9 cellular contexts compared by ENCODE assay signal in genomic region chr15:48336940-48337339, GRCh38. TPM values are rescaled to one million over a fixed set of nuclear protein-coding genes. Genes with fewer than 3 reads are reported as not detected.
DNase-seq lines count a peak whose midpoint lies in the region; ATAC-seq and TF ChIP-seq lines count a peak whose summit lies in the region.
"Had no signal": no experiment of that assay in that cellular context is flagged by ENCODE, and none has a peak within 500 bp of the region (broad histone marks: within the 10 kb centered on the region; RNA-seq: fewer than 3 reads in every experiment).

No MANE protein-coding gene starts in this region.

- peaks cover 54% of the 10 kb centered on the region for H3K4me1 Mint-ChIP-seq in activated naive CD4-positive, alpha-beta T cell treated with anti-CD3 and anti-CD28 coated beads for 36 hours (ENCODE audit: low read depth)
- H3K4me1 Mint-ChIP-seq in chondrocyte (ENCODE audit: low read depth) = peaks cover 23% of the 10 kb centered on the region
- peaks cover 30% of the 10 kb centered on the region for H3K4me1 Mint-ChIP-seq in stimulated activated effector memory CD8-positive, alpha-beta T cell treated with anti-CD3 and anti-CD28 coated beads, Interleukin-12 subunit alpha, Interleukin-12 subunit beta, amount 100 ng/mL, for 72 hours

- TF ChIP-seq EP300 in esophagus muscularis mucosa (IDR thresholded peaks at IDR 0.05) = no peak

- no peaks in the 10 kb centered on the region for H3K9me3 ChIP-seq in esophagus muscularis mucosa

- no peak overlapping the region for H3K27ac ChIP-seq in esophagus muscularis mucosa (replicated peaks in 1 of 4)

- H3K36me3 Mint-ChIP-seq in activated naive CD4-positive, alpha-beta T cell treated with anti-CD3 and anti-CD28 coated beads for 36 hours (ENCODE audit: low read depth) = peaks cover 66% of the 10 kb centered on the region
- H3K36me3 Mint-ChIP-seq in chondrocyte (ENCODE audit: low read depth) = peaks cover 11% of the 10 kb centered on the region
- peaks cover 98% of the 10 kb centered on the region for H3K36me3 Mint-ChIP-seq in stimulated activated effector memory CD8-positive, alpha-beta T cell treated with anti-CD3 and anti-CD28 coated beads, Interleukin-12 subunit alpha, Interleukin-12 subunit beta, amount 100 ng/mL, for 72 hours

- peak; percentile 38 for ATAC-seq in stimulated activated effector memory CD8-positive, alpha-beta T cell treated with anti-CD3 and anti-CD28 coated beads, Interleukin-12 subunit alpha, Interleukin-12 subunit beta, amount 100 ng/mL, for 72 hours
- no peak for ATAC-seq in HG03280 (IDR thresholded peaks at IDR 0.05; ENCODE audit: unreplicated experiment)

- no peak overlapping the region for H3K4me3 Mint-ChIP-seq in activated naive CD4-positive, alpha-beta T cell treated with anti-CD3 and anti-CD28 coated beads for 36 hours
- H3K4me3 Mint-ChIP-seq in chondrocyte (ENCODE audit: unreplicated experiment) = no peak overlapping the region
- H3K4me3 Mint-ChIP-seq in stimulated activated effector memory CD8-positive, alpha-beta T cell treated with anti-CD3 and anti-CD28 coated beads, Interleukin-12 subunit alpha, Interleukin-12 subunit beta, amount 100 ng/mL, for 72 hours = no peak overlapping the region

- no peaks in the 10 kb centered on the region for H3K27me3 ChIP-seq in esophagus muscularis mucosa

- TF ChIP-seq CTCF in LNCaP clone FGC (IDR thresholded peaks at IDR 0.05; ENCODE audit: control insufficient read depth, extremely low read depth, insufficient read depth) = peak; percentile 32; the same call in 1 of the 2 replicates
- TF ChIP-seq CTCF in chondrocyte (IDR thresholded peaks at IDR 0.05) = peak; percentile 69
- no peak for TF ChIP-seq CTCF in esophagus muscularis mucosa (IDR thresholded peaks at IDR 0.05)

- no peak for TF ChIP-seq POLR2A in esophagus muscularis mucosa (IDR thresholded peaks at IDR 0.05; ENCODE audit: low read depth)

- peaks cover 27 to 80% (median 47%) of the 10 kb centered on the region in 4 donors for H3K36me3 ChIP-seq in esophagus muscularis mucosa

- CTCF ChIA-PET in activated naive CD4-positive, alpha-beta T cell treated with anti-CD3 and anti-CD28 coated beads for 36 hours (lab: Charles Lee) = interaction anchor here (1.4 to 5.3 kb wide), 2 partner anchors 15 to 51 kb away, joined by 3 to 21 read pairs; no protein-coding TSS in a partner anchor

- peak; percentile 21 for DNase-seq in activated naive CD4-positive, alpha-beta T cell treated with anti-CD3 and anti-CD28 coated beads for 36 hours
- no peak for DNase-seq in activated naive CD4-positive, alpha-beta T cell treated with Interleukin-2 at 50 U/mL for 16 hours
- no peak for DNase-seq in LNCaP clone FGC (ENCODE audit: low read depth)
- no peak for DNase-seq in chondrocyte (ENCODE audit: low spot score)
- no peak for DNase-seq in stimulated activated effector memory CD8-positive, alpha-beta T cell treated with anti-CD3 and anti-CD28 coated beads, Interleukin-12 subunit alpha, Interleukin-12 subunit beta, amount 100 ng/mL, for 72 hours (ENCODE audit: low spot score in 2 of 2)
- no peak for DNase-seq in esophagus muscularis mucosa (ENCODE audit: extremely low spot score)
- no peak for DNase-seq in dedifferentiated amniotic fluid mesenchymal stem cell (ENCODE audit: extremely low spot score)
- DNase-seq: caudate nucleus had no signal

- no peaks in the 10 kb centered on the region for H3K27me3 Mint-ChIP-seq in activated naive CD4-positive, alpha-beta T cell treated with anti-CD3 and anti-CD28 coated beads for 36 hours (ENCODE audit: low read depth)
- no peaks in the 10 kb centered on the region for H3K27me3 Mint-ChIP-seq in chondrocyte (ENCODE audit: low read depth)

- peaks cover 10 to 13% (median 11%) of the 10 kb centered on the region in 4 donors for H3K4me1 ChIP-seq in esophagus muscularis mucosa

- 81% methylated on average over 2 of the region's 2 CpGs for WGBS in esophagus muscularis mucosa

- intact Hi-C loops in activated naive CD4-positive, alpha-beta T cell treated with anti-CD3 and anti-CD28 coated beads for 36 hours (cut with micrococcal nuclease) = loop anchor here (5.0 to 10.0 kb wide), 2 partner anchors 308 to 465 kb away; partner anchors contain the start of gene FBN1
- intact Hi-C loops in esophagus muscularis mucosa (cut with DNase I) = no loop called here

- H3K27ac Mint-ChIP-seq in activated naive CD4-positive, alpha-beta T cell treated with anti-CD3 and anti-CD28 coated beads for 36 hours = no peak overlapping the region
- H3K27ac Mint-ChIP-seq in chondrocyte (ENCODE audit: unreplicated experiment) = no peak overlapping the region
- peak overlapping the region; percentile 32 for H3K27ac Mint-ChIP-seq in stimulated activated effector memory CD8-positive, alpha-beta T cell treated with anti-CD3 and anti-CD28 coated beads, Interleukin-12 subunit alpha, Interleukin-12 subunit beta, amount 100 ng/mL, for 72 hours

- H3K9me3 Mint-ChIP-seq in activated naive CD4-positive, alpha-beta T cell treated with anti-CD3 and anti-CD28 coated beads for 36 hours = no peaks in the 10 kb centered on the region
- H3K9me3 Mint-ChIP-seq in chondrocyte (ENCODE audit: low read depth) = no peaks in the 10 kb centered on the region
- H3K9me3 Mint-ChIP-seq in stimulated activated effector memory CD8-positive, alpha-beta T cell treated with anti-CD3 and anti-CD28 coated beads, Interleukin-12 subunit alpha, Interleukin-12 subunit beta, amount 100 ng/mL, for 72 hours = no peaks in the 10 kb centered on the region

- H3K4me3 ChIP-seq in LNCaP clone FGC (ENCODE audit: low read depth, low read length) = no peak overlapping the region
- no peak overlapping the region for H3K4me3 ChIP-seq in esophagus muscularis mucosa

RNA-seq across cellular contexts. Expression of gene DUT, which starts 5.7 kb away (rescaled TPM):
- 100 to 1,000 TPM; 605 to 628 TPM for total RNA-seq in activated naive CD4-positive, alpha-beta T cell treated with anti-CD3 and anti-CD28 coated beads for 36 hours
- total RNA-seq in chondrocyte (71.0 to 111 TPM (median 71.5 TPM) in 3 replicates), esophagus muscularis mucosa (100 to 1,000 TPM in 1 of 4 donors, 10 to 100 TPM in 3; 82.0 to 121 (median 92.8) TPM)

Comparison
In these comparisons a context has a peak if more than half of its experiments do, and no peak if none do; other contexts are left out.
1. CTCF ChIP-seq: peak in LNCaP clone FGC (single experiment) and chondrocyte (single experiment); none in esophagus muscularis mucosa (0 of 3).